ENCODE assay signal across 2 cellular contexts in genomic region chr10:97533888-97534287, GRCh38.
TF ChIP-seq lines count a peak whose summit lies in the region.

No MANE protein-coding gene starts in this region.

TF ChIP-seq in SK-N-SH, 30 proteins besides CTCF, POLR2A, EP300 and RAD21:
- TF ChIP-seq NRF1 (IDR thresholded peaks at IDR 0.05; ENCODE audit: low read depth, low read length) = no peak
- TF ChIP-seq JUND (IDR thresholded peaks at IDR 0.05) = no peak
- TF ChIP-seq SIN3A (IDR thresholded peaks at IDR 0.05; ENCODE audit: borderline replicate concordance, low read depth, low read length) = no peak
- TF ChIP-seq USF1 (IDR thresholded peaks at IDR 0.05; ENCODE audit: borderline replicate concordance, low read depth) = no peak
- no peak for TF ChIP-seq POLR2AphosphoS5 (IDR thresholded peaks at IDR 0.05; ENCODE audit: low read depth, low read length)
- TF ChIP-seq TCF12 (IDR thresholded peaks at IDR 0.05) = no peak
- no peak for TF ChIP-seq REST (IDR thresholded peaks at IDR 0.05; ENCODE audit: low read depth, low read length)
- TF ChIP-seq ELF1 (IDR thresholded peaks at IDR 0.05) = no peak

TF ChIP-seq in SK-N-SH treated with all-trans-retinoic acid at 6 μM for 48 hours, 23 proteins besides CTCF, POLR2A, EP300 and RAD21:
- no peak for TF ChIP-seq PATZ1 (CRISPR knock-in tag; IDR thresholded peaks at IDR 0.05; ENCODE audit: borderline replicate concordance)
- no peak for TF ChIP-seq ZNF70 (CRISPR knock-in tag; IDR thresholded peaks at IDR 0.05)
- no peak for TF ChIP-seq TCF4 (CRISPR knock-in tag; IDR thresholded peaks at IDR 0.05; ENCODE audit: borderline replicate concordance)
- TF ChIP-seq SNAI2 (CRISPR knock-in tag; IDR thresholded peaks at IDR 0.05) = no peak
- TF ChIP-seq CSRNP3 (CRISPR knock-in tag; IDR thresholded peaks at IDR 0.05) = no peak
- TF ChIP-seq POU6F1 (CRISPR knock-in tag; IDR thresholded peaks at IDR 0.05; ENCODE audit: borderline replicate concordance, low read depth) = no peak
- no peak for TF ChIP-seq ZFP30 (CRISPR knock-in tag; IDR thresholded peaks at IDR 0.05)
- no peak for TF ChIP-seq TSHZ2 (CRISPR knock-in tag; IDR thresholded peaks at IDR 0.05)
- no peak for TF ChIP-seq ZNF565 (CRISPR knock-in tag; conservative IDR thresholded peaks at IDR 0.05; ENCODE audit: low read depth)
- no peak for TF ChIP-seq BACH2 (CRISPR knock-in tag; IDR thresholded peaks at IDR 0.05; ENCODE audit: borderline replicate concordance)
- no peak for TF ChIP-seq CREB5 (CRISPR knock-in tag; IDR thresholded peaks at IDR 0.05; ENCODE audit: low read depth)
- TF ChIP-seq ESRRG (CRISPR knock-in tag; IDR thresholded peaks at IDR 0.05) = no peak
- TF ChIP-seq PPARA (CRISPR knock-in tag; IDR thresholded peaks at IDR 0.05; ENCODE audit: borderline replicate concordance) = no peak
